10 cellular contexts compared by ENCODE assay signal in genomic region chr11:9691865-9692264, GRCh38. TPM values are rescaled to one million over a fixed set of nuclear protein-coding genes. Genes with fewer than 3 reads are reported as not detected.
DNase-seq lines count a peak whose midpoint lies in the region; ATAC-seq, FAIRE-seq and TF ChIP-seq lines count a peak whose summit lies in the region.
"Had no signal": no experiment of that assay in that cellular context is flagged by ENCODE, and none has a peak within 500 bp of the region (broad histone marks: within the 10 kb centered on the region; RNA-seq: fewer than 3 reads in every experiment).

No MANE protein-coding gene starts in this region.

- no peak overlapping the region for H3K9ac ChIP-seq in mammary epithelial cell (ENCODE audit: insufficient read depth, low read length)
- H3K9ac ChIP-seq in HepG2 (ENCODE audit: insufficient read depth, low read depth, low read length), result no peak overlapping the region

- peak overlapping the region; percentile 24 for H3K27ac Mint-ChIP-seq in Calu3 (ENCODE audit: unreplicated experiment)
- no peak overlapping the region for H3K27ac Mint-ChIP-seq in CD4-positive, alpha-beta memory T cell
- H3K27ac Mint-ChIP-seq: activated T-helper 2 cell treated with anti-CD3 and anti-CD28 coated beads, Interferon-gamma antibody, Interleukin-2, Interleukin-4, amounts not matched to agents 10 μg/mL and 5 μg/mL and 100 μg/mL, durations not matched to agents 14 hours and 24 hours and 36 hours had no signal

- H3K4me1 ChIP-seq in mammary epithelial cell (ENCODE audit: insufficient read depth, low read length) (peaks cover 61% of the 10 kb centered on the region), osteoblast (ENCODE audit: insufficient read depth, low read length) (peaks cover 36% of the 10 kb centered on the region), HepG2 (ENCODE audit: insufficient read depth, low read length) (no peaks in the 10 kb centered on the region)
- H3K4me1 ChIP-seq in CD4-positive, alpha-beta memory T cell (ENCODE audit: insufficient read depth, low read length), result no peaks in the 10 kb centered on the region

- H3K9me3 ChIP-seq in mammary epithelial cell (replicated peaks; ENCODE audit: insufficient read depth, low read length) (no peaks in the 10 kb centered on the region), osteoblast (ENCODE audit: low read depth, low read length) (no peaks in the 10 kb centered on the region), HepG2 (ENCODE audit: low read length) (no peaks in the 10 kb centered on the region)
- H3K9me3 ChIP-seq in CD4-positive, alpha-beta memory T cell (ENCODE audit: control insufficient read depth in 1 of 2, low read length in 2 of 2), result no peaks in the 10 kb centered on the region

- H3K4me3 ChIP-seq in mammary epithelial cell (replicated peaks in 1 of 3; ENCODE audit: insufficient read depth in 1 of 3, low read depth in 2 of 3, low read length in 3 of 3), result no peak overlapping the region
- no peak overlapping the region for H3K4me3 ChIP-seq in osteoblast (ENCODE audit: insufficient read depth, low read length)
- no peak overlapping the region for H3K4me3 ChIP-seq in CD4-positive, alpha-beta memory T cell (ENCODE audit: low read length in 2 of 2)
- no peak overlapping the region for H3K4me3 ChIP-seq in HepG2 (replicated peaks in 1 of 3; ENCODE audit: insufficient read depth in 1 of 3, low read depth in 2 of 3, low read length in 3 of 3)

- no peak for FAIRE-seq in HepG2 (lab: Jason Lieb, UNC)

- peaks cover 77% of the 10 kb centered on the region for H3K79me2 ChIP-seq in mammary epithelial cell (ENCODE audit: insufficient read depth, low read length)
- H3K79me2 ChIP-seq in osteoblast (ENCODE audit: insufficient read depth, low read length), result peaks cover 55% of the 10 kb centered on the region
- H3K79me2 ChIP-seq in HepG2 (ENCODE audit: insufficient read depth, low read length), result no peaks in the 10 kb centered on the region

- ATAC-seq in GM19395 (IDR thresholded peaks at IDR 0.05; ENCODE audit: unreplicated experiment) (no peak), HepG2 (no peak)

- H3K27me3 Mint-ChIP-seq in Calu3 (ENCODE audit: unreplicated experiment), result no peaks in the 10 kb centered on the region
- H3K27me3 Mint-ChIP-seq in CD4-positive, alpha-beta memory T cell, result no peaks in the 10 kb centered on the region

- TF ChIP-seq EP300 in HepG2 (IDR thresholded peaks at IDR 0.05; ENCODE audit: low read depth in 2 of 2, low read length in 2 of 2), result no peak
- no peak for TF ChIP-seq EP300 in HepG2 (CRISPR knock-in tag; IDR thresholded peaks at IDR 0.05; ENCODE audit: borderline replicate concordance)

- peak overlapping the region; percentile 35 for H3K4me2 ChIP-seq in mammary epithelial cell (ENCODE audit: insufficient read depth, low read depth, low read length)
- H3K4me2 ChIP-seq in osteoblast (ENCODE audit: insufficient read depth, low read length), result no peak overlapping the region
- H3K4me2 ChIP-seq in HepG2 (ENCODE audit: low read depth, low read length), result no peak overlapping the region

- H4K20me1 ChIP-seq in mammary epithelial cell (ENCODE audit: insufficient read depth, low read length), result no peaks in the 10 kb centered on the region
- peaks cover 13% of the 10 kb centered on the region for H4K20me1 ChIP-seq in osteoblast (ENCODE audit: insufficient read depth, low read length)
- no peaks in the 10 kb centered on the region; the same call in 1 of the 2 replicates for H4K20me1 ChIP-seq in HepG2 (ENCODE audit: insufficient read depth, low read length)

- H2AFZ ChIP-seq in mammary epithelial cell (ENCODE audit: low read depth, low read length) (no peak overlapping the region), osteoblast (ENCODE audit: low read length) (no peak overlapping the region), HepG2 (ENCODE audit: low read length) (no peak overlapping the region)

- TF ChIP-seq CTCF in Calu3 (IDR thresholded peaks at IDR 0.05; ENCODE audit: unreplicated experiment) (no peak), mammary epithelial cell (conservative IDR thresholded peaks at IDR 0.05 in 1 of 2, IDR thresholded peaks at IDR 0.05 in 1 of 2; ENCODE audit: extremely low read depth in 1 of 2, insufficient read depth in 1 of 2, low read depth in 1 of 2, low read length in 2 of 2) (no peak), osteoblast (IDR thresholded peaks at IDR 0.05; ENCODE audit: extremely low read depth, low read depth, low read length) (no peak), HepG2 (CRISPR knock-in tag; IDR thresholded peaks at IDR 0.05) (no peak)

- H3K36me3 Mint-ChIP-seq in Calu3 (ENCODE audit: insufficient read depth, unreplicated experiment), result peaks cover 5% of the 10 kb centered on the region
- peaks cover 3 to 8% of the 10 kb centered on the region in 2 donors for H3K36me3 Mint-ChIP-seq in CD4-positive, alpha-beta memory T cell

- no peak for DNase-seq in Calu3
- DNase-seq in MV-4-11 (lab: John Stamatoyannopoulos, UW), result peak; percentile 41
- peak; percentile 77 for DNase-seq in mammary epithelial cell
- DNase-seq in osteoblast (ENCODE audit: insufficient read length, low spot score, missing footprints), result peak; percentile 37
- no peak for DNase-seq in CD4-positive, alpha-beta memory T cell
- no peak for DNase-seq in amniotic stem cell (lab: John Stamatoyannopoulos, UW)
- DNase-seq in HepG2 (ENCODE audit: low spot score), result no peak
- DNase-seq: NCI-H1105 had no signal

- BruUV-seq in Calu3 (replicated peaks; lab: Mats Ljungman, UMichigan), result no TSS peak
- no TSS peak for BruUV-seq in mammary epithelial cell (replicated peaks; lab: Mats Ljungman, UMichigan)
- no TSS peak for BruUV-seq in HepG2 (replicated peaks; lab: Mats Ljungman, UMichigan)

- in situ Hi-C loops in mammary epithelial cell (cut with MboI; ENCODE audit: low sequenced_read_pairs in 2 of 2) (no loop called here), HepG2 (cut with HindIII; ENCODE audit: extremely low pct_ligation_motif_present, low pct_unique_long_range_greater_than_20kb) (loop anchor here (10.0 kb wide), 1 partner anchor 63 kb away; no protein-coding TSS in a partner anchor)

- POLR2A ChIA-PET in CD4-positive, alpha-beta memory T cell (lab: Charles Lee; ENCODE audit: partially characterized antibody), result no interaction called here
- POLR2A ChIA-PET in HepG2 (lab: Yijun Ruan, JAX), result no interaction called here

- no peak for TF ChIP-seq POLR2A in HepG2 (IDR thresholded peaks at IDR 0.05; ENCODE audit: insufficient read depth in 1 of 2, low read depth in 2 of 2, low read length in 2 of 2)

- CTCF ChIA-PET in Calu3 (lab: Charles Lee) (interaction anchor here (1.0 kb wide), 1 partner anchor 231 kb away, joined by 4 read pairs; the partner anchor contains the start of gene ZNF143), mammary epithelial cell (lab: Charles Lee; ENCODE audit: low non-redundant PET) (no interaction called here), HepG2 (lab: Yijun Ruan, JAX; ENCODE audit: low intra/inter-chr PET ratio, low total read pairs) (no interaction called here)
- CTCF ChIA-PET in CD4-positive, alpha-beta memory T cell (lab: Charles Lee; ENCODE audit: partially characterized antibody), result interaction anchor here (0.6 to 1.2 kb wide), 2 partner anchors 480 to 675 kb away, joined by 3 read pairs; no protein-coding TSS in a partner anchor

- dilution Hi-C loops in mammary epithelial cell (cut with HindIII; ENCODE audit: low sequenced_read_pairs), result loop anchor here (5.0 kb wide), 1 partner anchor 60 kb away; no protein-coding TSS in a partner anchor

- H3K9me3 Mint-ChIP-seq in Calu3 (ENCODE audit: low read depth, unreplicated experiment), result no peaks in the 10 kb centered on the region
- no peaks in the 10 kb centered on the region for H3K9me3 Mint-ChIP-seq in CD4-positive, alpha-beta memory T cell
- H3K9me3 Mint-ChIP-seq: activated T-helper 2 cell treated with anti-CD3 and anti-CD28 coated beads, Interferon-gamma antibody, Interleukin-2, Interleukin-4, amounts not matched to agents 10 μg/mL and 5 μg/mL and 100 μg/mL, durations not matched to agents 14 hours and 24 hours and 36 hours had no signal

- TF ChIP-seq RAD21 in HepG2 (CRISPR knock-in tag; IDR thresholded peaks at IDR 0.05), result no peak

- H3K4me1 Mint-ChIP-seq in Calu3 (ENCODE audit: low read depth, unreplicated experiment), result peaks cover 17% of the 10 kb centered on the region
- H3K4me1 Mint-ChIP-seq in CD4-positive, alpha-beta memory T cell, result no peaks in the 10 kb centered on the region

- H3K27ac ChIP-seq in mammary epithelial cell (ENCODE audit: insufficient read depth, low read depth, low read length) (peak overlapping the region; percentile 26), osteoblast (ENCODE audit: low read depth, low read length) (peak overlapping the region; percentile 6), HepG2 (ENCODE audit: extremely low read length, insufficient read depth, low read length) (no peak overlapping the region)
- H3K27ac ChIP-seq in CD4-positive, alpha-beta memory T cell (ENCODE audit: low read depth, low read length), result no peak overlapping the region

- intact Hi-C loops in Calu3 (cut with micrococcal nuclease; ENCODE audit: unreplicated experiment) (no loop called here), mammary epithelial cell (cut with micrococcal nuclease) (no loop called here), HepG2 (cut with micrococcal nuclease; ENCODE audit: unreplicated experiment) (no loop called here)
- intact Hi-C loops in CD4-positive, alpha-beta memory T cell (cut with micrococcal nuclease), result no loop called here

- no peak overlapping the region for H3K4me3 Mint-ChIP-seq in Calu3 (ENCODE audit: low read depth, unreplicated experiment)
- H3K4me3 Mint-ChIP-seq in CD4-positive, alpha-beta memory T cell, result no peak overlapping the region

- H3K27me3 ChIP-seq in mammary epithelial cell (ENCODE audit: insufficient read depth, low read length) (no peaks in the 10 kb centered on the region), osteoblast (ENCODE audit: insufficient read depth, low read length) (no peaks in the 10 kb centered on the region), HepG2 (ENCODE audit: control insufficient read depth in 1 of 2, insufficient read depth in 2 of 2, low read length in 2 of 2) (no peaks in the 10 kb centered on the region)
- no peaks in the 10 kb centered on the region for H3K27me3 ChIP-seq in CD4-positive, alpha-beta memory T cell (ENCODE audit: insufficient read depth, low read length)

- H3K36me3 ChIP-seq in mammary epithelial cell (ENCODE audit: insufficient read depth, low read length), result peaks cover 5% of the 10 kb centered on the region
- peaks cover 14% of the 10 kb centered on the region for H3K36me3 ChIP-seq in osteoblast (ENCODE audit: insufficient read depth, low read length)
- no peaks in the 10 kb centered on the region for H3K36me3 ChIP-seq in CD4-positive, alpha-beta memory T cell (ENCODE audit: insufficient read depth, low read length)
- H3K36me3 ChIP-seq in HepG2 (replicated peaks in 1 of 2; ENCODE audit: control insufficient read depth in 1 of 2, insufficient read depth in 2 of 2, low read length in 2 of 2), result peaks cover 0 to 8% of the 10 kb centered on the region in 2 experiments; a peak in 2 of 5 replicates

RNA-seq across cellular contexts. Expression of gene SWAP70, which starts 28.0 kb away (rescaled TPM):
- total RNA-seq in Calu3 (2022), result 19.9 and 20.7 TPM in 2 replicates
- 10 to 100 TPM; 40.4 to 51.2 TPM for total RNA-seq in mammary epithelial cell
- 16.7 TPM for polyA plus RNA-seq in mammary epithelial cell
- 27.4 TPM for polyA minus RNA-seq in mammary epithelial cell
- total RNA-seq in osteoblast, result 55.4 and 62.2 TPM in 2 replicates
- 1 to 10 TPM; 4.7 to 5.2 TPM for total RNA-seq in CD4-positive, alpha-beta memory T cell
- 1 to 10 TPM; 2.2 to 6.6 TPM for polyA plus RNA-seq in CD4-positive, alpha-beta memory T cell
- 8.7 and 14.9 TPM in 2 replicates for total RNA-seq in HepG2 (2016; rRNA removed; fragmentation: Illumina TruSeq; extraction: Trizol)
- total RNA-seq in HepG2 (2016; cell fraction: cytosol; rRNA removed; fragmentation: Illumina TruSeq; extraction: Trizol; ENCODE audit: low read depth), result 6.5 TPM in 2 replicates
- 9.1 and 14.4 TPM in 2 replicates for total RNA-seq in HepG2 (2016; cell fraction: insoluble cytoplasmic fraction; rRNA removed; fragmentation: Illumina TruSeq; extraction: Trizol)
- total RNA-seq in HepG2 (2016; cell fraction: membrane; rRNA removed; fragmentation: Illumina TruSeq; extraction: Trizol), result 5.1 and 5.8 TPM in 2 replicates
- total RNA-seq in HepG2 (2016; cell fraction: nucleus; rRNA removed; fragmentation: Illumina TruSeq; extraction: Trizol), result 8.1 and 8.8 TPM in 2 replicates
- 4.2 and 4.6 TPM in 2 replicates for polyA plus RNA-seq in HepG2 (2011; rRNA removed)
- polyA plus RNA-seq in HepG2 (2011; cell fraction: cytosol; rRNA removed), result 3.2 and 5.0 TPM in 2 replicates
- 1.5 and 2.5 TPM in 2 replicates for polyA plus RNA-seq in HepG2 (2011; cell fraction: nucleus; rRNA removed)
- 7.2 and 7.3 TPM in 2 replicates for polyA plus RNA-seq in HepG2 (2012)
- 0.50 and 0.55 TPM in 2 replicates for polyA plus RNA-seq in HepG2 (2016; cell fraction: cytosol; fragmentation: Illumina TruSeq; extraction: Trizol; ENCODE audit: low read depth)
- polyA plus RNA-seq in HepG2 (2016; cell fraction: insoluble cytoplasmic fraction; fragmentation: Illumina TruSeq; extraction: Trizol; ENCODE audit: low read depth), result 14.4 and 14.9 TPM in 2 replicates
- 1.9 and 2.0 TPM in 2 replicates for polyA plus RNA-seq in HepG2 (2016; cell fraction: membrane; fragmentation: Illumina TruSeq; extraction: Trizol; ENCODE audit: low read depth)
- 8.0 and 8.5 TPM in 2 replicates for polyA plus RNA-seq in HepG2 (2016; cell fraction: nucleus; fragmentation: Illumina TruSeq; extraction: Trizol; ENCODE audit: insufficient read depth, low read depth)
- polyA minus RNA-seq in HepG2 (2011; rRNA and poly(A)+ RNA removed; ENCODE audit: low replicate concordance), result 4.9 and 17.3 TPM in 2 replicates
- polyA minus RNA-seq in HepG2 (2011; cell fraction: cytosol; rRNA and poly(A)+ RNA removed), result 5.2 and 6.8 TPM in 2 replicates
- 5.4 and 6.7 TPM in 2 replicates for polyA minus RNA-seq in HepG2 (2011; cell fraction: nucleus; rRNA and poly(A)+ RNA removed)

Comparison
In these comparisons a context has a peak if more than half of its experiments do, and no peak if none do; other contexts are left out.
1. DNase-seq: peak in MV-4-11 (single experiment), mammary epithelial cell (single experiment) and osteoblast (single experiment); none in Calu3 (single experiment), CD4-positive, alpha-beta memory T cell (0 of 5), amniotic stem cell (single experiment) and HepG2 (single experiment).
2. H3K27ac ChIP-seq: peak in mammary epithelial cell (single experiment) and osteoblast (single experiment); none in CD4-positive, alpha-beta memory T cell (single experiment) and HepG2 (single experiment).
3. CTCF ChIA-PET loops: an anchor here in Calu3 (1.0 kb wide) and CD4-positive, alpha-beta memory T cell (0.6 to 1.2 kb wide); none called in mammary epithelial cell and HepG2.